ENCODE assay signal across 1 cellular context in the genomic region with DNA sequence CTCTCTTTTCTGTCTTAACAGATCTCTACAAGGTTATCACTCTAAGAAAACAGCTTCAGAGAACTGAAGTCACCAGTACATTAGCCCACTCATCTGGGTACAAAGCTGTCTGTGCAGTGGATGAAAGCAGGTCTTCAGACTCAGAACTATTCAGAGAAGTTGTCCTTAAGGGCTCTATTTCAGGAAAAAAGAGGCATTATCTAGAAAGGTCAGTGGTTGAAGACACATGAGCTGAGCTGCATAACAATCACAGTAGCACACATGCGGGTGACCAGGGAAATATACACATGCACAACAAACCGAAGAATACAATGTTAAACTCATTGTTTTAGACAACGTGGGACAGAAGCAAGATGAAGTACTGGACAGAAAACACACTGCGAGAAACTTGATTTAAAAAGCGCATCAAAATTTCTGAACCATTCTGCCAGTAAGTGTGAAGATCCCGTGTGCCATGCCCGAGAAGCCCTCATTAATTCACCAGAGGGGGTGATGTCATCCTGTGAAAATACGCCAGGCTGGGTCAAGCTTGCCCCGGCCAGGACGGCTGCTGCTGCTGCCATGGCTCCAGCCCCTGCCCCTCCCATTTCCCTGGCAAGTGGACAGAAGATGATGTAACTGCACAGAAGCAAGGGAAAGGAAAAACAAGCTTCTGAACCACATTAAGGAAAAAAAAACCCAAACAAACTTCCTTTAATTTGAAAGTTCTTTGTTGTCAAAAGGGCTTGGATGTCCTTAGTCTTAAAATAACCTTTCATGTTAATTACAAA.
TF ChIP-seq lines count a peak whose summit lies in the region.

No MANE protein-coding gene starts in this region.

TF ChIP-seq in K562, 482 proteins besides CTCF, POLR2A, EP300 and RAD21 (continued from another document and continues in another):
- TF ChIP-seq, protein P1, sequence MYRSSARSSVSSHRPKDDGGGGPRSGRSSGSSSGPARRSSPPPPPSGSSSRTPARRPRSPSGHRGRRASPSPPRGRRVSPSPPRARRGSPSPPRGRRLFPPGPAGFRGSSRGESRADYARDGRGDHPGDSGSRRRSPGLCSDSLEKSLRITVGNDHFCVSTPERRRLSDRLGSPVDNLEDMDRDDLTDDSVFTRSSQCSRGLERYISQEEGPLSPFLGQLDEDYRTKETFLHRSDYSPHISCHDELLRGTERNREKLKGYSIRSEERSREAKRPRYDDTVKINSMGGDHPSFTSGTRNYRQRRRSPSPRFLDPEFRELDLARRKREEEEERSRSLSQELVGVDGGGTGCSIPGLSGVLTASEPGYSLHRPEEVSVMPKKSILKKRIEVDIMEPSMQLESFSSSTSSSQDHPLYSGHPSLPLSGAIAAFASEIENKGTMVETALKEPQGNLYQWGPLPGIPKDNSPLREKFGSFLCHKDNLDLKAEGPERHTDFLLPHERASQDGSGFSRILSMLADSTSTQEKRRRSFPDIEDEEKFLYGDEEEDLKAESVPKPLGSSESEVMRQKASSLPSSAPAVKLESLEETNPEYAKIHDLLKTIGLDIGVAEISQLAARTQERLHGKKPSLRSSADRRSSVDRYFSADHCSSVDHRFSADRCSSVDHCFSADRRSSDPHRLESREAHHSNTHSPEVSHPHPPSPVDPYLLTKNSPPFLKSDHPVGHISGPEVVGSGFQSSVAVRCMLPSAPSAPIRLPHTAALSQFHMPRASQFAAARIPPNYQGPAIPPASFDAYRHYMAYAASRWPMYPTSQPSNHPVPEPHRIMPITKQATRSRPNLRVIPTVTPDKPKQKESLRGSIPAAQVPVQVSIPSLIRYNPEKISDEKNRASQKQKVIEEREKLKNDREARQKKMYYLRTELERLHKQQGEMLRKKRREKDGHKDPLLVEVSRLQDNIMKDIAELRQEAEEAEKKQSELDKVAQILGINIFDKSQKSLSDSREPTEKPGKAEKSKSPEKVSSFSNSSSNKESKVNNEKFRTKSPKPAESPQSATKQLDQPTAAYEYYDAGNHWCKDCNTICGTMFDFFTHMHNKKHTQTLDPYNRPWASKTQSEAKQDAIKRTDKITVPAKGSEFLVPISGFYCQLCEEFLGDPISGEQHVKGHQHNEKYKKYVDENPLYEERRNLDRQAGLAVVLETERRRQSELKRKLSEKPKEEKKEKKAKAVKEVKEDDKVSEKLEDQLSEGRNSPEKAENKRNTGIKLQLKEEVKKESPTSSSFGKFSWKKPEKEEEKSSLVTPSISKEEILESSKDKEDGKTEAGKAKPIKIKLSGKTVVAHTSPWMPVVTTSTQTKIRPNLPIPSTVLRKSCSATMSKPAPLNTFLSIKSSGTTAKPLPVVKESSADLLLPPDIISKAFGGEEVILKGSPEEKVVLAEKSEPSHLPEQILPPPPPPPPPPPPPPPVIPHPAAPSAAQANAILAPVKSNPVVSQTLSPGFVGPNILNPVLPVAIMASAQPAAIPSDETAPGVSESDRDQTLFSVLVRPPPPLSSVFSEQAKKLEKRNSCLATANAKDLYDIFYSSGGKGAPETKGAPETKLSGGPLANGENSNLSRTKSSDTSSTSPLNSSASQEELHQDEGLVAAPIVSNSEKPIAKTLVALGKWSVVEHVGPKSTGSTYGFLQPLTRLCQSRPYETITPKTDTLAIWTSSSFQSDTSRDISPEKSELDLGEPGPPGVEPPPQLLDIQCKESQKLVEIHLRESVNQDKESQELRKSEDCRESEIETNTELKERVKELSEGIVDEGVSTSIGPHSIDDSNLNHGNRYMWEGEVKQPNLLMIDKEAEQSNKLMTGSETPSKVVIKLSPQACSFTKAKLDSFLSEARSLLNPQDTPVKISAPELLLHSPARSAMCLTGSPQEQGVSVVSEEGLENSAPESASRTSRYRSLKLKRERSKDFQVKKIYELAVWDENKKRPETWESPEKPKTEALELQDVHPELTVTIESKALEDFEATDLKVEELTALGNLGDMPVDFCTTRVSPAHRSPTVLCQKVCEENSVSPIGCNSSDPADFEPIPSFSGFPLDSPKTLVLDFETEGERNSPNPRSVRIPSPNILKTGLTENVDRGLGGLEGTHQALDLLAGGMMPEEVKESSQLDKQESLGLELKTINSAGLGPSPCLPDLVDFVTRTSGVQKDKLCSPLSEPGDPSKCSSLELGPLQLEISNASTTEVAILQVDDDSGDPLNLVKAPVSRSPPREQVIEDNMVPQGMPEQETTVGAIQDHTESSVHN (IDR thresholded peaks at IDR 0.05; ENCODE audit: borderline replicate concordance in 1 of 2, low read depth in 1 of 2): no peak
- TF ChIP-seq, protein P2, sequence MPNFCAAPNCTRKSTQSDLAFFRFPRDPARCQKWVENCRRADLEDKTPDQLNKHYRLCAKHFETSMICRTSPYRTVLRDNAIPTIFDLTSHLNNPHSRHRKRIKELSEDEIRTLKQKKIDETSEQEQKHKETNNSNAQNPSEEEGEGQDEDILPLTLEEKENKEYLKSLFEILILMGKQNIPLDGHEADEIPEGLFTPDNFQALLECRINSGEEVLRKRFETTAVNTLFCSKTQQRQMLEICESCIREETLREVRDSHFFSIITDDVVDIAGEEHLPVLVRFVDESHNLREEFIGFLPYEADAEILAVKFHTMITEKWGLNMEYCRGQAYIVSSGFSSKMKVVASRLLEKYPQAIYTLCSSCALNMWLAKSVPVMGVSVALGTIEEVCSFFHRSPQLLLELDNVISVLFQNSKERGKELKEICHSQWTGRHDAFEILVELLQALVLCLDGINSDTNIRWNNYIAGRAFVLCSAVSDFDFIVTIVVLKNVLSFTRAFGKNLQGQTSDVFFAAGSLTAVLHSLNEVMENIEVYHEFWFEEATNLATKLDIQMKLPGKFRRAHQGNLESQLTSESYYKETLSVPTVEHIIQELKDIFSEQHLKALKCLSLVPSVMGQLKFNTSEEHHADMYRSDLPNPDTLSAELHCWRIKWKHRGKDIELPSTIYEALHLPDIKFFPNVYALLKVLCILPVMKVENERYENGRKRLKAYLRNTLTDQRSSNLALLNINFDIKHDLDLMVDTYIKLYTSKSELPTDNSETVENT (CRISPR knock-in tag; IDR thresholded peaks at IDR 0.05): no peak
- peak; percentile 65 for TF ChIP-seq NFIC (IDR thresholded peaks at IDR 0.05)
- peak; percentile 23 for TF ChIP-seq EP400 (IDR thresholded peaks at IDR 0.05)
- no peak for TF ChIP-seq ZNF764 (CRISPR knock-in tag; IDR thresholded peaks at IDR 0.05; ENCODE audit: low read depth)
- TF ChIP-seq POLR3G (IDR thresholded peaks at IDR 0.05; ENCODE audit: extremely low read depth, insufficient read length, insufficient replicate concordance): no peak
- no peak for TF ChIP-seq STAG1 (CRISPR knock-in tag; IDR thresholded peaks at IDR 0.05; ENCODE audit: borderline replicate concordance)
- no peak for TF ChIP-seq SIN3B (IDR thresholded peaks at IDR 0.05; ENCODE audit: low read depth)
- no peak for TF ChIP-seq LCOR (CRISPR knock-in tag; IDR thresholded peaks at IDR 0.05)
- TF ChIP-seq ZNF583 (CRISPR knock-in tag; IDR thresholded peaks at IDR 0.05): no peak
- TF ChIP-seq, protein P3, sequence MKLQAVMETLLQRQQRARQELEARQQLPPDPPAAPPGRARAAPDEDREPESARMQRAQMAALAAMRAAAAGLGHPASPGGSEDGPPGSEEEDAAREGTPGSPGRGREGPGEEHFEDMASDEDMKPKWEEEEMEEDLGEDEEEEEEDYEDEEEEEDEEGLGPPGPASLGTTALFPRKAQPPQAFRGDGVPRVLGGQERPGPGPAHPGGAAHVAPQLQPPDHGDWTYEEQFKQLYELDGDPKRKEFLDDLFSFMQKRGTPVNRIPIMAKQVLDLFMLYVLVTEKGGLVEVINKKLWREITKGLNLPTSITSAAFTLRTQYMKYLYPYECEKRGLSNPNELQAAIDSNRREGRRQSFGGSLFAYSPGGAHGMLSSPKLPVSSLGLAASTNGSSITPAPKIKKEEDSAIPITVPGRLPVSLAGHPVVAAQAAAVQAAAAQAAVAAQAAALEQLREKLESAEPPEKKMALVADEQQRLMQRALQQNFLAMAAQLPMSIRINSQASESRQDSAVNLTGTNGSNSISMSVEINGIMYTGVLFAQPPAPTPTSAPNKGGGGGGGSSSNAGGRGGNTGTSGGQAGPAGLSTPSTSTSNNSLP (IDR thresholded peaks at IDR 0.05; ENCODE audit: borderline replicate concordance, low read depth, low read length): no peak
- no peak for TF ChIP-seq ZNF263 (CRISPR knock-in tag; IDR thresholded peaks at IDR 0.05; ENCODE audit: borderline replicate concordance)
- no peak for TF ChIP-seq BDP1 (IDR thresholded peaks at IDR 0.05; ENCODE audit: insufficient read depth, insufficient read length)
- no peak for TF ChIP-seq ETV1 (tag; conservative IDR thresholded peaks at IDR 0.05; ENCODE audit: low read depth)
- TF ChIP-seq SREBF2 (CRISPR knock-in tag; IDR thresholded peaks at IDR 0.05): no peak
- no peak for TF ChIP-seq GATA2 (CRISPR knock-in tag; IDR thresholded peaks at IDR 0.05)
- TF ChIP-seq ZC3H8 (IDR thresholded peaks at IDR 0.05): no peak
- TF ChIP-seq YBX1 (IDR thresholded peaks at IDR 0.05): no peak
- no peak for TF ChIP-seq ZNF699 (CRISPR knock-in tag; IDR thresholded peaks at IDR 0.05; ENCODE audit: insufficient replicate concordance)
- peak; percentile 88; the same call in 1 of the 2 replicates for TF ChIP-seq ZNF584 (CRISPR knock-in tag; IDR thresholded peaks at IDR 0.05; ENCODE audit: low read depth)
- peak; percentile 77 for TF ChIP-seq JUND (IDR thresholded peaks at IDR 0.05; ENCODE audit: borderline replicate concordance, low read depth, low read length)
- TF ChIP-seq JUND (tag; IDR thresholded peaks at IDR 0.05; ENCODE audit: borderline replicate concordance, low read depth, low read length): peak; percentile 28; the same call in 2 of the 3 replicates
- no peak for TF ChIP-seq TCF7 (IDR thresholded peaks at IDR 0.05; ENCODE audit: borderline replicate concordance)
- TF ChIP-seq, protein P4, sequence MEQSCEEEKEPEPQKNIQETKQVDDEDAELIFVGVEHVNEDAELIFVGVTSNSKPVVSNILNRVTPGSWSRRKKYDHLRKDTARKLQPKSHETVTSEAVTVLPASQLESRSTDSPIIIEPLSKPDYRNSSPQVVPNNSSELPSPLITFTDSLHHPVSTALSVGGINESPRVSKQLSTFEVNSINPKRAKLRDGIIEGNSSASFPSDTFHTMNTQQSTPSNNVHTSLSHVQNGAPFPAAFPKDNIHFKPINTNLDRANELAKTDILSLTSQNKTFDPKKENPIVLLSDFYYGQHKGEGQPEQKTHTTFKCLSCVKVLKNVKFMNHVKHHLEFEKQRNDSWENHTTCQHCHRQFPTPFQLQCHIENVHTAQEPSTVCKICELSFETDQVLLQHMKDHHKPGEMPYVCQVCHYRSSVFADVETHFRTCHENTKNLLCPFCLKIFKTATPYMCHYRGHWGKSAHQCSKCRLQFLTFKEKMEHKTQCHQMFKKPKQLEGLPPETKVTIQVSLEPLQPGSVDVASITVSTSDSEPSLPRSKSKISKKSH (CRISPR knock-in tag; IDR thresholded peaks at IDR 0.05): no peak
- TF ChIP-seq MTA2 (IDR thresholded peaks at IDR 0.05; ENCODE audit: low read depth): no peak
- TF ChIP-seq OTX1 (CRISPR knock-in tag; IDR thresholded peaks at IDR 0.05): 0 out of 2 replicates have a peak, but pooled peaks have one; percentile 24
- 0 out of 2 replicates have a peak, but pooled peaks have one; percentile 32 for TF ChIP-seq ZNF24 (IDR thresholded peaks at IDR 0.05)
- TF ChIP-seq MYC (IDR thresholded peaks at IDR 0.05; ENCODE audit: low read depth, low read length): peak; percentile 18; the same call in 1 of the 2 replicates
- TF ChIP-seq MYC (CRISPR knock-in tag; IDR thresholded peaks at IDR 0.05; ENCODE audit: borderline replicate concordance, low read depth): no peak
- TF ChIP-seq, protein P5, sequence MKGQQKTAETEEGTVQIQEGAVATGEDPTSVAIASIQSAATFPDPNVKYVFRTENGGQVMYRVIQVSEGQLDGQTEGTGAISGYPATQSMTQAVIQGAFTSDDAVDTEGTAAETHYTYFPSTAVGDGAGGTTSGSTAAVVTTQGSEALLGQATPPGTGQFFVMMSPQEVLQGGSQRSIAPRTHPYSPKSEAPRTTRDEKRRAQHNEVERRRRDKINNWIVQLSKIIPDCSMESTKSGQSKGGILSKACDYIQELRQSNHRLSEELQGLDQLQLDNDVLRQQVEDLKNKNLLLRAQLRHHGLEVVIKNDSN (CRISPR knock-in tag; IDR thresholded peaks at IDR 0.05): no peak
- TF ChIP-seq, protein P6, sequence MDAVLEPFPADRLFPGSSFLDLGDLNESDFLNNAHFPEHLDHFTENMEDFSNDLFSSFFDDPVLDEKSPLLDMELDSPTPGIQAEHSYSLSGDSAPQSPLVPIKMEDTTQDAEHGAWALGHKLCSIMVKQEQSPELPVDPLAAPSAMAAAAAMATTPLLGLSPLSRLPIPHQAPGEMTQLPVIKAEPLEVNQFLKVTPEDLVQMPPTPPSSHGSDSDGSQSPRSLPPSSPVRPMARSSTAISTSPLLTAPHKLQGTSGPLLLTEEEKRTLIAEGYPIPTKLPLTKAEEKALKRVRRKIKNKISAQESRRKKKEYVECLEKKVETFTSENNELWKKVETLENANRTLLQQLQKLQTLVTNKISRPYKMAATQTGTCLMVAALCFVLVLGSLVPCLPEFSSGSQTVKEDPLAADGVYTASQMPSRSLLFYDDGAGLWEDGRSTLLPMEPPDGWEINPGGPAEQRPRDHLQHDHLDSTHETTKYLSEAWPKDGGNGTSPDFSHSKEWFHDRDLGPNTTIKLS (IDR thresholded peaks at IDR 0.05; ENCODE audit: borderline replicate concordance, low read depth): no peak
- no peak for TF ChIP-seq CREBBP (IDR thresholded peaks at IDR 0.05; ENCODE audit: low read depth, low read length)
- no peak for TF ChIP-seq RNF2 (IDR thresholded peaks at IDR 0.05)
- TF ChIP-seq FOS (IDR thresholded peaks at IDR 0.05; ENCODE audit: extremely low read depth, insufficient read length): no peak
- TF ChIP-seq NEUROD1 (IDR thresholded peaks at IDR 0.05; ENCODE audit: borderline replicate concordance, low read depth, low read length, partially characterized antibody): no peak
- TF ChIP-seq, protein P7, sequence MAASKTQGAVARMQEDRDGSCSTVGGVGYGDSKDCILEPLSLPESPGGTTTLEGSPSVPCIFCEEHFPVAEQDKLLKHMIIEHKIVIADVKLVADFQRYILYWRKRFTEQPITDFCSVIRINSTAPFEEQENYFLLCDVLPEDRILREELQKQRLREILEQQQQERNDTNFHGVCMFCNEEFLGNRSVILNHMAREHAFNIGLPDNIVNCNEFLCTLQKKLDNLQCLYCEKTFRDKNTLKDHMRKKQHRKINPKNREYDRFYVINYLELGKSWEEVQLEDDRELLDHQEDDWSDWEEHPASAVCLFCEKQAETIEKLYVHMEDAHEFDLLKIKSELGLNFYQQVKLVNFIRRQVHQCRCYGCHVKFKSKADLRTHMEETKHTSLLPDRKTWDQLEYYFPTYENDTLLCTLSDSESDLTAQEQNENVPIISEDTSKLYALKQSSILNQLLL (CRISPR knock-in tag; IDR thresholded peaks at IDR 0.05; ENCODE audit: borderline replicate concordance): no peak
- 0 out of 2 replicates have a peak, but pooled peaks have one; percentile 34 for TF ChIP-seq ZNF766 (CRISPR knock-in tag; conservative IDR thresholded peaks at IDR 0.05)
- TF ChIP-seq SRSF9 (IDR thresholded peaks at IDR 0.05; ENCODE audit: borderline replicate concordance, low read depth, low read length): no peak
- no peak for TF ChIP-seq ZNF3 (CRISPR knock-in tag; IDR thresholded peaks at IDR 0.05)
- TF ChIP-seq FOXJ2 (tag; IDR thresholded peaks at IDR 0.05): no peak
- peak in 1 of 2 experiments; percentile 16; a peak in 1 of 4 replicates for TF ChIP-seq NRF1 (conservative IDR thresholded peaks at IDR 0.05 in 1 of 2, IDR thresholded peaks at IDR 0.05 in 1 of 2)
- TF ChIP-seq TOE1 (IDR thresholded peaks at IDR 0.05; ENCODE audit: borderline replicate concordance): no peak
- TF ChIP-seq TOE1 (CRISPR knock-in tag; IDR thresholded peaks at IDR 0.05; ENCODE audit: borderline replicate concordance, low read depth): no peak
- TF ChIP-seq, protein P8, sequence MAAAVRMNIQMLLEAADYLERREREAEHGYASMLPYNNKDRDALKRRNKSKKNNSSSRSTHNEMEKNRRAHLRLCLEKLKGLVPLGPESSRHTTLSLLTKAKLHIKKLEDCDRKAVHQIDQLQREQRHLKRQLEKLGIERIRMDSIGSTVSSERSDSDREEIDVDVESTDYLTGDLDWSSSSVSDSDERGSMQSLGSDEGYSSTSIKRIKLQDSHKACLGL (CRISPR knock-in tag; IDR thresholded peaks at IDR 0.05; ENCODE audit: borderline replicate concordance, poor library complexity, severe bottlenecking): no peak
